Comparison of ENCODE assay signal across 8 cellular contexts in genomic region chr17:18224428-18225120, GRCh38. TPM values are rescaled to one million over a fixed set of nuclear protein-coding genes. Genes with fewer than 3 reads are reported as not detected.
DNase-seq lines count a peak whose midpoint lies in the region; ATAC-seq and TF ChIP-seq lines count a peak whose summit lies in the region.

No MANE protein-coding gene starts in this region.

- intact Hi-C loops in head of caudate nucleus (cut with DNase I), result loop anchor here (5.0 kb wide), 1 partner anchor 37 kb away; no protein-coding TSS in a partner anchor

- peak overlapping the region; percentile 72 for H3K27ac ChIP-seq in trophoblast cell (ENCODE audit: low read depth, low read length)

- peak overlapping the region; percentile 84 for H2BK120ac ChIP-seq in trophoblast cell (ENCODE audit: insufficient read depth, low read length, poor library complexity)

- H3K36me3 ChIP-seq in trophoblast cell (ENCODE audit: control insufficient read depth in 1 of 2, insufficient read depth in 2 of 2, low read length in 2 of 2), result no peaks in the 10 kb centered on the region

- peak overlapping the region; percentile 59 for H3K4me2 ChIP-seq in trophoblast cell (ENCODE audit: low read length)

- H4K12ac ChIP-seq in trophoblast cell (ENCODE audit: low read depth, low read length), result peak overlapping the region; percentile 86

- no peak overlapping the region for H3K23ac ChIP-seq in trophoblast cell (ENCODE audit: low read length)

- H4K91ac ChIP-seq in trophoblast cell (ENCODE audit: low read depth, low read length), result peak overlapping the region; percentile 47

- peaks cover 16 to 22% of the 10 kb centered on the region in 2 experiments for H3K4me1 ChIP-seq in trophoblast cell (ENCODE audit: control insufficient read depth in 1 of 2, insufficient read depth in 2 of 2, low read length in 2 of 2)

- H2AK5ac ChIP-seq in trophoblast cell (ENCODE audit: low read length), result peak overlapping the region; percentile 21

- peak; percentile 35 for DNase-seq in G401 (ENCODE audit: low spot score)
- peak; percentile 63 for DNase-seq in fibroblast of pulmonary artery (ENCODE audit: low read depth)
- DNase-seq in trophoblast cell, result no peak
- no peak for DNase-seq in stimulated activated CD4-positive, alpha-beta T cell treated with anti-CD3 and anti-CD28 coated beads, Interleukin-1b, Interleukin-23, amount 100 ng/mL, for 48 hours
- DNase-seq in head of caudate nucleus, result no peak

- H3K14ac ChIP-seq in trophoblast cell (ENCODE audit: low read length), result peak overlapping the region; percentile 79

- H3K4me3 ChIP-seq in fibroblast of pulmonary artery (replicated peaks; ENCODE audit: low read depth, low read length) (peak overlapping the region; percentile 34), trophoblast cell (ENCODE audit: low read depth, low read length) (peak overlapping the region; percentile 13)

- WGBS in trophoblast cell (ENCODE audit: extremely low coverage, insufficient coverage, insufficient read length), result no CpG with 5 or more reads among the region's 21 CpGs

- no peaks in the 10 kb centered on the region for H3K27me3 ChIP-seq in trophoblast cell (ENCODE audit: insufficient read depth, low read length)

- peaks cover 10% of the 10 kb centered on the region for H3K79me2 ChIP-seq in trophoblast cell (ENCODE audit: control insufficient read depth, insufficient read depth, low read length, poor library complexity)

- H3K18ac ChIP-seq in trophoblast cell (ENCODE audit: low read length), result peak overlapping the region; percentile 64

- peak overlapping the region; percentile 52 for H2BK12ac ChIP-seq in trophoblast cell (ENCODE audit: low read length)

- H4K8ac ChIP-seq in trophoblast cell (ENCODE audit: low read depth, low read length), result peak overlapping the region; percentile 84

- H2BK5ac ChIP-seq in trophoblast cell (ENCODE audit: low read depth, low read length, poor library complexity), result peak overlapping the region; percentile 44

- peaks cover 18% of the 10 kb centered on the region for H3K79me1 ChIP-seq in trophoblast cell (ENCODE audit: low read length)

- ATAC-seq in SK-N-SH treated with all-trans-retinoic acid at 6 μM for 48 hours (no peak), HG03039 (IDR thresholded peaks at IDR 0.05; ENCODE audit: unreplicated experiment) (no peak), GM18519 (IDR thresholded peaks at IDR 0.05; ENCODE audit: low FRiP score, unreplicated experiment) (no peak)

- in situ Hi-C loops in G401 (cut with HindIII; ENCODE audit: low sequenced_read_pairs), result no loop called here

- peak overlapping the region; percentile 83 for H2AFZ ChIP-seq in trophoblast cell (ENCODE audit: insufficient read depth, low read length, poor library complexity)

- H3K9ac ChIP-seq in trophoblast cell (ENCODE audit: low read length), result no peak overlapping the region

- peak overlapping the region; percentile 38 for H3K4ac ChIP-seq in trophoblast cell (ENCODE audit: low read depth, low read length)

- no peaks in the 10 kb centered on the region for H3K9me3 ChIP-seq in trophoblast cell (ENCODE audit: insufficient read depth, low read depth, low read length)

- TF ChIP-seq CTCF in fibroblast of pulmonary artery (IDR thresholded peaks at IDR 0.05; ENCODE audit: low read length, missing control alignments), result no peak

TF ChIP-seq in SK-N-SH treated with all-trans-retinoic acid at 6 μM for 48 hours, 23 proteins besides CTCF, POLR2A, EP300 and RAD21:
- TF ChIP-seq RARB (CRISPR knock-in tag; IDR thresholded peaks at IDR 0.05), result no peak
- peak; percentile 90 for TF ChIP-seq ZFP3 (CRISPR knock-in tag; IDR thresholded peaks at IDR 0.05)

RNA-seq across cellular contexts. Expression of gene LLGL1, which starts 0.9 kb away (rescaled TPM):
- 67.1 and 74.6 TPM in 2 replicates for total RNA-seq in G401 (2014; rRNA removed; shearing (Covaris generic))
- 21.5 and 21.7 TPM in 2 replicates for polyA plus RNA-seq in trophoblast cell (2013)

RNA-seq across cellular contexts. Expression of gene FLII, which starts 34.0 kb away (rescaled TPM):
- 321 and 446 TPM in 2 replicates for total RNA-seq in G401 (2014; rRNA removed; shearing (Covaris generic))
- 170 and 174 TPM in 2 replicates for polyA plus RNA-seq in trophoblast cell (2013)

RNA-seq across cellular contexts. Expression of gene MIEF2, which starts 35.9 kb away (rescaled TPM):
- total RNA-seq in G401 (2014; rRNA removed; shearing (Covaris generic)), result 20.5 and 22.0 TPM in 2 replicates
- polyA plus RNA-seq in trophoblast cell (2013), result 5.1 and 5.3 TPM in 2 replicates

RNA-seq across cellular contexts. Expression of gene ALKBH5, which starts 40.9 kb away (rescaled TPM):
- total RNA-seq in G401 (2014; rRNA removed; shearing (Covaris generic)), result 85.0 and 116 TPM in 2 replicates
- 69.9 and 71.0 TPM in 2 replicates for polyA plus RNA-seq in trophoblast cell (2013)

Comparison
In these comparisons a context has a peak if more than half of its experiments do, and no peak if none do; other contexts are left out.
1. DNase-seq: peak in G401 (single experiment) and fibroblast of pulmonary artery (single experiment); none in trophoblast cell (0 of 2), stimulated activated CD4-positive, alpha-beta T cell treated with anti-CD3 and anti-CD28 coated beads, Interleukin-1b, Interleukin-23, amount 100 ng/mL, for 48 hours (single experiment) and head of caudate nucleus (0 of 42).